ENCODE assay signal across 13 cellular contexts in genomic region chr3:189772584-189772983, GRCh38.
DNase-seq lines count a peak whose midpoint lies in the region; TF ChIP-seq lines count a peak whose summit lies in the region.
"Had no signal": no experiment of that assay in that cellular context is flagged by ENCODE, and none has a peak within 500 bp of the region (broad histone marks: within the 10 kb centered on the region; RNA-seq: fewer than 3 reads in every experiment).

No MANE protein-coding gene starts in this region.

- H3K36me3 Mint-ChIP-seq in chondrocyte (ENCODE audit: low read depth) = no peaks in the 10 kb centered on the region

- H3K4me1 ChIP-seq in subcutaneous abdominal adipose tissue (ENCODE audit: control insufficient read depth in 5 of 5, insufficient read depth in 5 of 5, low read length in 5 of 5) = peaks cover 0 to 6% (median 0%) of the 10 kb centered on the region in 5 donors

- no peak overlapping the region for H3K4me3 Mint-ChIP-seq in chondrocyte (ENCODE audit: unreplicated experiment)
- H3K4me3 Mint-ChIP-seq: CD4-positive, alpha-beta T cell; dendritic cell treated with granulocyte-macrophage colony-stimulating factor and Interleukin-4, amounts not matched to agents 40 ng/mL and 50 ng/mL, for 4 days had no signal

- no peak overlapping the region for H3K9ac ChIP-seq in subcutaneous abdominal adipose tissue (ENCODE audit: low read length in 5 of 5)

- peaks cover 4% of the 10 kb centered on the region for H3K4me1 Mint-ChIP-seq in chondrocyte (ENCODE audit: low read depth)

- TF ChIP-seq CTCF in fibroblast of pulmonary artery (IDR thresholded peaks at IDR 0.05; ENCODE audit: low read length, missing control alignments) = no peak
- no peak for TF ChIP-seq CTCF in chondrocyte (IDR thresholded peaks at IDR 0.05)

- no peak overlapping the region for H3K4me3 ChIP-seq in fibroblast of pulmonary artery (replicated peaks; ENCODE audit: low read depth, low read length)
- H3K4me3 ChIP-seq in subcutaneous abdominal adipose tissue (ENCODE audit: low read depth in 1 of 5, low read length in 5 of 5) = peak overlapping the region in 1 of 5 donors; percentile 26
- H3K4me3 ChIP-seq: K562 had no signal

- DNase-seq in EH (ENCODE audit: low read depth) = peak; percentile 40
- peak; percentile 66 for DNase-seq in RPMI7951 (ENCODE audit: low read depth)
- peak; percentile 10 for DNase-seq in fibroblast of pulmonary artery (ENCODE audit: low read depth)
- DNase-seq in chondrocyte (ENCODE audit: low spot score) = no peak
- no peak for DNase-seq in activated T-cell treated with anti-CD3 and anti-CD28 coated beads for 4 hours
- DNase-seq in AG08396 (ENCODE audit: low spot score) = no peak
- DNase-seq: activated effector memory CD4-positive, alpha-beta T cell treated with anti-CD3 and anti-CD28 coated beads, Interleukin-2, amount 50 U/mL, for 16 hours; aorta; CD4-positive, alpha-beta T cell; NCI-H1417 treated with DMSO at 0.1 percent for 48 hours had no signal

- peaks cover 8% of the 10 kb centered on the region for H3K27me3 Mint-ChIP-seq in chondrocyte (ENCODE audit: low read depth)
- H3K27me3 Mint-ChIP-seq: CD4-positive, alpha-beta T cell; dendritic cell treated with granulocyte-macrophage colony-stimulating factor and Interleukin-4, amounts not matched to agents 40 ng/mL and 50 ng/mL, for 4 days had no signal

- no peaks in the 10 kb centered on the region for H3K36me3 ChIP-seq in subcutaneous abdominal adipose tissue (ENCODE audit: control insufficient read depth in 5 of 5, insufficient read depth in 5 of 5, low read length in 5 of 5)

- H3K27ac Mint-ChIP-seq in chondrocyte (ENCODE audit: unreplicated experiment) = no peak overlapping the region
- H3K27ac Mint-ChIP-seq: CD4-positive, alpha-beta T cell; dendritic cell treated with granulocyte-macrophage colony-stimulating factor and Interleukin-4, amounts not matched to agents 40 ng/mL and 50 ng/mL, for 4 days had no signal

- no peaks in the 10 kb centered on the region for H3K9me3 ChIP-seq in subcutaneous abdominal adipose tissue (ENCODE audit: control insufficient read depth in 5 of 5, low read length in 5 of 5)

- H3K27me3 ChIP-seq in subcutaneous abdominal adipose tissue (ENCODE audit: control insufficient read depth in 5 of 5, insufficient read depth in 4 of 5, low read length in 5 of 5) = no peaks in the 10 kb centered on the region

- H3K27ac ChIP-seq in subcutaneous abdominal adipose tissue (ENCODE audit: low read depth, low read length) = peak overlapping the region; percentile 7

- no peaks in the 10 kb centered on the region for H3K9me3 Mint-ChIP-seq in chondrocyte (ENCODE audit: low read depth)
- H3K9me3 Mint-ChIP-seq: CD4-positive, alpha-beta T cell; dendritic cell treated with granulocyte-macrophage colony-stimulating factor and Interleukin-4, amounts not matched to agents 40 ng/mL and 50 ng/mL, for 4 days had no signal

Comparison
In these comparisons a context has a peak if more than half of its experiments do, and no peak if none do; other contexts are left out.
1. DNase-seq: peak in EH (single experiment), RPMI7951 (single experiment) and fibroblast of pulmonary artery (single experiment); none in chondrocyte (single experiment), activated T-cell treated with anti-CD3 and anti-CD28 coated beads for 4 hours (single experiment) and AG08396 (single experiment).